ENCODE assay signal across 19 cellular contexts in genomic region chr11:59180907-59181306, GRCh38. TPM values are rescaled to one million over a fixed set of nuclear protein-coding genes. Genes with fewer than 3 reads are reported as not detected.
"Had no signal": no experiment of that assay in that cellular context is flagged by ENCODE, and none has a peak within 500 bp of the region (broad histone marks: within the 10 kb centered on the region; RNA-seq: fewer than 3 reads in every experiment).

No MANE protein-coding gene starts in this region.

- H3K27me3 Mint-ChIP-seq: activated CD4-positive, alpha-beta T cell treated with anti-CD3 and anti-CD28 coated beads for 36 hours had no signal

- H3K36me3 ChIP-seq: cardiac muscle cell, ovary, prostate gland had no signal

- H3K9me3 ChIP-seq: ovary, prostate gland, thyroid gland had no signal

- H3K4me1 Mint-ChIP-seq: activated CD4-positive, alpha-beta T cell treated with anti-CD3 and anti-CD28 coated beads for 36 hours; naive thymus-derived CD8-positive, alpha-beta T cell had no signal

- H3K27ac ChIP-seq: cardiac muscle cell, coronary artery, heart right ventricle, ovary, prostate gland, thyroid gland had no signal

- H3K4me3 Mint-ChIP-seq: activated CD4-positive, alpha-beta T cell treated with anti-CD3 and anti-CD28 coated beads for 36 hours; activated T-cell treated with anti-CD3 and anti-CD28 coated beads, Interleukin-2, amount 50 U/mL, for 72 hours; naive thymus-derived CD8-positive, alpha-beta T cell had no signal

- ATAC-seq: activated CD4-positive, alpha-beta T cell treated with anti-CD3 and anti-CD28 coated beads for 36 hours; activated naive CD4-positive, alpha-beta T cell treated with anti-CD3 and anti-CD28 coated beads, Interleukin-2, amount 50 U/mL, for 72 hours; activated T-cell treated with anti-CD3 and anti-CD28 coated beads, Interleukin-2, amount 50 U/mL, for 72 hours; esophagus mucosa; heart right ventricle; naive thymus-derived CD8-positive, alpha-beta T cell had no signal

- H3K36me3 Mint-ChIP-seq: naive thymus-derived CD8-positive, alpha-beta T cell had no signal

- H3K27ac Mint-ChIP-seq: activated CD4-positive, alpha-beta T cell treated with anti-CD3 and anti-CD28 coated beads for 36 hours; activated naive CD4-positive, alpha-beta T cell treated with anti-CD3 and anti-CD28 coated beads, Interleukin-2, amount 50 U/mL, for 72 hours; activated T-cell treated with anti-CD3 and anti-CD28 coated beads, Interleukin-2, amount 50 U/mL, for 72 hours; naive thymus-derived CD8-positive, alpha-beta T cell had no signal

- H3K27me3 ChIP-seq: cardiac muscle cell, heart right ventricle, ovary, thyroid gland had no signal

- DNase-seq: activated CD4-positive, alpha-beta T cell treated with anti-CD3 and anti-CD28 coated beads for 36 hours; activated CD4-positive, CD25-positive, alpha-beta regulatory T cell; activated naive CD4-positive, alpha-beta T cell; activated T-cell treated with anti-CD3 and anti-CD28 coated beads for 4 hours; activated T-cell treated with anti-CD3 and anti-CD28 coated beads, Interleukin-2, amount 50 U/mL, for 72 hours; foreskin fibroblast; heart right ventricle; naive thymus-derived CD8-positive, alpha-beta T cell; ovary; stimulated activated CD4-positive, alpha-beta T cell treated with anti-CD3 and anti-CD28 coated beads, Interleukin-15, amount 100 ng/mL, for 24 hours; stimulated activated naive CD4-positive, alpha-beta T cell; thyroid gland had no signal

- H3K4me1 ChIP-seq: prostate gland had no signal

- H3K4me3 ChIP-seq: cardiac muscle cell, coronary artery, heart right ventricle, ovary, prostate gland, thyroid gland had no signal

RNA-seq across cellular contexts. Expression of gene MPEG1, which starts 31.8 kb away (rescaled TPM):
- total RNA-seq: activated CD4-positive, alpha-beta T cell treated with anti-CD3 and anti-CD28 coated beads for 36 hours; activated naive CD4-positive, alpha-beta T cell treated with anti-CD3 and anti-CD28 coated beads, Interleukin-2, amount 50 U/mL, for 72 hours; cardiac muscle cell; kidney epithelial cell; T-helper 1 cell treated with Interleukin-12 subunit alpha and Interleukin-12 subunit beta and Interleukin-4 antibody, amounts not matched to agents 30 ng/mL and 1 ng/mL, for 36 hours had no signal
- polyA plus RNA-seq: cardiac muscle cell had no signal
